ENCODE assay signal across 1 cellular context in the genomic region with DNA sequence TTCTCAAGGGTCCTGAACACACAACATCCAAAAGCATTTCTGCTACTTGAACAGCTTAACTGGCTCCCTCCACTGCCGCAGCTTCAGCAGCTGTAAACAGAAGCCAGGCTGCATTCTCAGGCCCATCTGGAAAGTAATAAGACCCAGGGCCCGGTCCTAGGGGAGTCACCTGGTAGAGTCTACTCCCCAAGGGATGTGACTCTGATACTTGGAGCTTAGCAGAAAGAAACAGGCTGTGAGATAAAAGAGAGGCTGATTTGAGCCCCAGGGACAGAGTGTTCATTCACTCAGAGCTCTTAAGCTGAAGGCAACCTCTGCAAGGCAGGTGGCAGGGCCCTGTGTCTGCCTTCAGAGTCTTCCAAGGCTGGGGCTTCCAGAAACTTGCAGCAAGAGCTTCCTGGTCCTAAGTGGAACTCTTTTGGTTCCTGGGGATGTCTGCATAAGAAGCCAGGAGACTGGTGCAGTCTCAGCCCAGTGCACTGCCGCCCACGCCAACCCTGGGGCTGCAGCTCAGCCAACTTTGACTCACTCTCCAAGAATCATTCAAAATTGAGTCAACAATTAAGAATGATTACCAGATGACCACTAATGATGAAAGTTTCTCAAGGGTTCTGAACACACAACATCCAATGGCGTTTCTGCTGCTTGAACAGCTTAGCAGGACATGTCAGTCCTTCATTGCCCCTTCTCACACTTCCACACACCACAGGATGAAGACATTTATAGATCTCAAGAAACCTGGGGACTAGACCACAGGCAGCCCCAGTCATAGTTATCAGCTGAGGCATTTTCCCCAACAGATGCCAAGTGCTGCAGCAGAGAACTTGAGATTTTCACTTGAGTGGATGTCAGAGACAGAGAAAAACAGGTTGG.
TF ChIP-seq lines count a peak whose summit lies in the region.

No MANE protein-coding gene starts in this region.

TF ChIP-seq in WTC11, 78 proteins besides CTCF, POLR2A, EP300 and RAD21 (continued from another document):
- TF ChIP-seq, protein P1, sequence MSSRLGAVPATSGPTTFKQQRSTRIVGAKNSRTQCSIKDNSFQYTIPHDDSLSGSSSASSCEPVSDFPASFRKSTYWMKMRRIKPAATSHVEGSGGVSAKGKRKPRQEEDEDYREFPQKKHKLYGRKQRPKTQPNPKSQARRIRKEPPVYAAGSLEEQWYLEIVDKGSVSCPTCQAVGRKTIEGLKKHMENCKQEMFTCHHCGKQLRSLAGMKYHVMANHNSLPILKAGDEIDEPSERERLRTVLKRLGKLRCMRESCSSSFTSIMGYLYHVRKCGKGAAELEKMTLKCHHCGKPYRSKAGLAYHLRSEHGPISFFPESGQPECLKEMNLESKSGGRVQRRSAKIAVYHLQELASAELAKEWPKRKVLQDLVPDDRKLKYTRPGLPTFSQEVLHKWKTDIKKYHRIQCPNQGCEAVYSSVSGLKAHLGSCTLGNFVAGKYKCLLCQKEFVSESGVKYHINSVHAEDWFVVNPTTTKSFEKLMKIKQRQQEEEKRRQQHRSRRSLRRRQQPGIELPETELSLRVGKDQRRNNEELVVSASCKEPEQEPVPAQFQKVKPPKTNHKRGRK (CRISPR knock-in tag; IDR thresholded peaks at IDR 0.05; ENCODE audit: borderline replicate concordance): no peak
- TF ChIP-seq JAZF1 (CRISPR knock-in tag; IDR thresholded peaks at IDR 0.05) (no peak), SMAD3 (CRISPR knock-in tag; IDR thresholded peaks at IDR 0.05; ENCODE audit: borderline replicate concordance) (no peak), ZNF671 (CRISPR knock-in tag; IDR thresholded peaks at IDR 0.05) (no peak), KAT7 (CRISPR knock-in tag; IDR thresholded peaks at IDR 0.05; ENCODE audit: borderline replicate concordance) (no peak), CBFB (CRISPR knock-in tag; IDR thresholded peaks at IDR 0.05; ENCODE audit: low read depth) (no peak)
- TF ChIP-seq, protein P2, sequence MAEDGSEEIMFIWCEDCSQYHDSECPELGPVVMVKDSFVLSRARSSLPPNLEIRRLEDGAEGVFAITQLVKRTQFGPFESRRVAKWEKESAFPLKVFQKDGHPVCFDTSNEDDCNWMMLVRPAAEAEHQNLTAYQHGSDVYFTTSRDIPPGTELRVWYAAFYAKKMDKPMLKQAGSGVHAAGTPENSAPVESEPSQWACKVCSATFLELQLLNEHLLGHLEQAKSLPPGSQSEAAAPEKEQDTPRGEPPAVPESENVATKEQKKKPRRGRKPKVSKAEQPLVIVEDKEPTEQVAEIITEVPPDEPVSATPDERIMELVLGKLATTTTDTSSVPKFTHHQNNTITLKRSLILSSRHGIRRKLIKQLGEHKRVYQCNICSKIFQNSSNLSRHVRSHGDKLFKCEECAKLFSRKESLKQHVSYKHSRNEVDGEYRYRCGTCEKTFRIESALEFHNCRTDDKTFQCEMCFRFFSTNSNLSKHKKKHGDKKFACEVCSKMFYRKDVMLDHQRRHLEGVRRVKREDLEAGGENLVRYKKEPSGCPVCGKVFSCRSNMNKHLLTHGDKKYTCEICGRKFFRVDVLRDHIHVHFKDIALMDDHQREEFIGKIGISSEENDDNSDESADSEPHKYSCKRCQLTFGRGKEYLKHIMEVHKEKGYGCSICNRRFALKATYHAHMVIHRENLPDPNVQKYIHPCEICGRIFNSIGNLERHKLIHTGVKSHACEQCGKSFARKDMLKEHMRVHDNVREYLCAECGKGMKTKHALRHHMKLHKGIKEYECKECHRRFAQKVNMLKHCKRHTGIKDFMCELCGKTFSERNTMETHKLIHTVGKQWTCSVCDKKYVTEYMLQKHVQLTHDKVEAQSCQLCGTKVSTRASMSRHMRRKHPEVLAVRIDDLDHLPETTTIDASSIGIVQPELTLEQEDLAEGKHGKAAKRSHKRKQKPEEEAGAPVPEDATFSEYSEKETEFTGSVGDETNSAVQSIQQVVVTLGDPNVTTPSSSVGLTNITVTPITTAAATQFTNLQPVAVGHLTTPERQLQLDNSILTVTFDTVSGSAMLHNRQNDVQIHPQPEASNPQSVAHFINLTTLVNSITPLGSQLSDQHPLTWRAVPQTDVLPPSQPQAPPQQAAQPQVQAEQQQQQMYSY (CRISPR knock-in tag; IDR thresholded peaks at IDR 0.05): no peak
- TF ChIP-seq, protein P3, sequence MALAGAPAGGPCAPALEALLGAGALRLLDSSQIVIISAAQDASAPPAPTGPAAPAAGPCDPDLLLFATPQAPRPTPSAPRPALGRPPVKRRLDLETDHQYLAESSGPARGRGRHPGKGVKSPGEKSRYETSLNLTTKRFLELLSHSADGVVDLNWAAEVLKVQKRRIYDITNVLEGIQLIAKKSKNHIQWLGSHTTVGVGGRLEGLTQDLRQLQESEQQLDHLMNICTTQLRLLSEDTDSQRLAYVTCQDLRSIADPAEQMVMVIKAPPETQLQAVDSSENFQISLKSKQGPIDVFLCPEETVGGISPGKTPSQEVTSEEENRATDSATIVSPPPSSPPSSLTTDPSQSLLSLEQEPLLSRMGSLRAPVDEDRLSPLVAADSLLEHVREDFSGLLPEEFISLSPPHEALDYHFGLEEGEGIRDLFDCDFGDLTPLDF (CRISPR knock-in tag; IDR thresholded peaks at IDR 0.05): no peak
- TF ChIP-seq, protein P4, sequence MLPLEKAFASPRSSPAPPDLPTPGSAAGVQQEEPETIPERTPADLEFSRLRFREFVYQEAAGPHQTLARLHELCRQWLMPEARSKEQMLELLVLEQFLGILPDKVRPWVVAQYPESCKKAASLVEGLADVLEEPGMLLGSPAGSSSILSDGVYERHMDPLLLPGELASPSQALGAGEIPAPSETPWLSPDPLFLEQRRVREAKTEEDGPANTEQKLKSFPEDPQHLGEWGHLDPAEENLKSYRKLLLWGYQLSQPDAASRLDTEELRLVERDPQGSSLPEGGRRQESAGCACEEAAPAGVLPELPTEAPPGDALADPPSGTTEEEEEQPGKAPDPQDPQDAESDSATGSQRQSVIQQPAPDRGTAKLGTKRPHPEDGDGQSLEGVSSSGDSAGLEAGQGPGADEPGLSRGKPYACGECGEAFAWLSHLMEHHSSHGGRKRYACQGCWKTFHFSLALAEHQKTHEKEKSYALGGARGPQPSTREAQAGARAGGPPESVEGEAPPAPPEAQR (CRISPR knock-in tag; IDR thresholded peaks at IDR 0.05): no peak
- TF ChIP-seq, protein P5, sequence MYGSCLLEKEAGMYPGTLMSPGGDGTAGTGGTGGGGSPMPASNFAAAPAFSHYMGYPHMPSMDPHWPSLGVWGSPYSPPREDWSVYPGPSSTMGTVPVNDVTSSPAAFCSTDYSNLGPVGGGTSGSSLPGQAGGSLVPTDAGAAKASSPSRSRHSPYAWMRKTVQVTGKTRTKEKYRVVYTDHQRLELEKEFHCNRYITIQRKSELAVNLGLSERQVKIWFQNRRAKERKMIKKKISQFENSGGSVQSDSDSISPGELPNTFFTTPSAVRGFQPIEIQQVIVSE (CRISPR knock-in tag; IDR thresholded peaks at IDR 0.05; ENCODE audit: borderline replicate concordance): no peak
